In genomic region chr17:49498037-49498615, GRCh38 we compare ENCODE assay signal across 13 cellular contexts. TPM values are rescaled to one million over a fixed set of nuclear protein-coding genes. Genes with fewer than 3 reads are reported as not detected.
DNase-seq lines count a peak whose midpoint lies in the region; ATAC-seq and TF ChIP-seq lines count a peak whose summit lies in the region.
"Had no signal": no experiment of that assay in that cellular context is flagged by ENCODE, and none has a peak within 500 bp of the region (broad histone marks: within the 10 kb centered on the region; RNA-seq: fewer than 3 reads in every experiment).

No MANE protein-coding gene starts in this region.

- CTCF ChIA-PET in activated B cell treated with CpG ODN at 0.5 μM for 24 hours (lab: Charles Lee), result no interaction called here

- peaks cover 38% of the 10 kb centered on the region for H3K4me1 ChIP-seq in left ventricle myocardium inferior
- peaks cover 0 to 65% (median 21%) of the 10 kb centered on the region in 4 donors for H3K4me1 ChIP-seq in tibial nerve

- DNase-seq in left ventricle myocardium inferior, result no peak
- no peak for DNase-seq in Right ventricle myocardium inferior (ENCODE audit: missing footprints)
- DNase-seq in activated B cell treated with CpG ODN at 0.5 μM for 24 hours, result no peak
- DNase-seq in left kidney (ENCODE audit: low read depth, low spot score), result peak; percentile 68
- DNase-seq in tibial nerve (ENCODE audit: low spot score in 2 of 2), result peak in 1 of 2 donors; percentile 17
- no peak for DNase-seq in GM10266 (ENCODE audit: extremely low spot score)
- DNase-seq: HFFc6, NCI-H226, T1000 had no signal

- peak; percentile 8 for TF ChIP-seq CTCF in left ventricle myocardium inferior (IDR thresholded peaks at IDR 0.05; ENCODE audit: borderline replicate concordance)
- TF ChIP-seq CTCF in activated B cell treated with CpG ODN at 0.5 μM for 24 hours (IDR thresholded peaks at IDR 0.05), result no peak
- no peak for TF ChIP-seq CTCF in tibial nerve (IDR thresholded peaks at IDR 0.05)
- TF ChIP-seq CTCF in GM10266 (IDR thresholded peaks at IDR 0.05; ENCODE audit: control insufficient read depth, insufficient read depth, low read depth, missing control alignments), result no peak

- WGBS in tibial nerve, 2 donors, result 38 to 42% methylated on average over 12 of the region's 12 CpGs

- peaks cover 34% of the 10 kb centered on the region for H3K4me1 Mint-ChIP-seq in activated B cell treated with CpG ODN at 0.5 μM for 24 hours

- ATAC-seq in Right ventricle myocardium inferior (no peak), activated B cell treated with CpG ODN at 0.5 μM for 24 hours (ENCODE audit: low read depth) (no peak), GM18861 (IDR thresholded peaks at IDR 0.05; ENCODE audit: unreplicated experiment) (no peak), GM18498 (IDR thresholded peaks at IDR 0.05; ENCODE audit: unreplicated experiment) (no peak)

- H3K4me3 Mint-ChIP-seq in activated B cell treated with CpG ODN at 0.5 μM for 24 hours, result peak overlapping the region; percentile 81
- H3K4me3 Mint-ChIP-seq: HFFc6 had no signal

- no peaks in the 10 kb centered on the region for H3K9me3 Mint-ChIP-seq in activated B cell treated with CpG ODN at 0.5 μM for 24 hours
- H3K9me3 Mint-ChIP-seq: activated naive CD8-positive, alpha-beta T cell treated with anti-CD3 and anti-CD28 coated beads for 36 hours; HFFc6 had no signal

- peaks cover 94% of the 10 kb centered on the region for H3K27me3 ChIP-seq in left ventricle myocardium inferior (ENCODE audit: low read depth)
- H3K27me3 ChIP-seq in tibial nerve, result peaks cover 0 to 58% of the 10 kb centered on the region in 2 donors

- H3K4me3 ChIP-seq in left ventricle myocardium inferior, result peak overlapping the region; percentile 69
- H3K4me3 ChIP-seq in tibial nerve, result peak overlapping the region; percentile 44 to 71 (median 60)

- H3K27me3 Mint-ChIP-seq in activated B cell treated with CpG ODN at 0.5 μM for 24 hours, result peaks cover 45% of the 10 kb centered on the region

- H3K36me3 Mint-ChIP-seq in activated B cell treated with CpG ODN at 0.5 μM for 24 hours (ENCODE audit: low read depth), result no peaks in the 10 kb centered on the region
- H3K36me3 Mint-ChIP-seq: activated naive CD8-positive, alpha-beta T cell treated with anti-CD3 and anti-CD28 coated beads for 36 hours had no signal

- intact Hi-C loops in left ventricle myocardium inferior (cut with micrococcal nuclease) (no loop called here), Right ventricle myocardium inferior (cut with DNase I) (loop anchor here (5.0 kb wide), 1 partner anchor 61 kb away; no protein-coding TSS in a partner anchor), activated B cell treated with CpG ODN at 0.5 μM for 24 hours (cut with micrococcal nuclease) (loop anchor here (5.0 kb wide), 1 partner anchor 469 kb away; the partner anchor contains the start of gene DLX4)

- no peaks in the 10 kb centered on the region for H3K36me3 ChIP-seq in left ventricle myocardium inferior
- peaks cover 0 to 11% (median 0%) of the 10 kb centered on the region in 3 donors for H3K36me3 ChIP-seq in tibial nerve

- H3K27ac ChIP-seq in left ventricle myocardium inferior (replicated peaks), result no peak overlapping the region
- peak overlapping the region in 3 of 4 donors; percentile 58 to 85 (median 75) for H3K27ac ChIP-seq in tibial nerve

- H3K27ac Mint-ChIP-seq in activated B cell treated with CpG ODN at 0.5 μM for 24 hours, result no peak overlapping the region
- H3K27ac Mint-ChIP-seq: activated naive CD8-positive, alpha-beta T cell treated with anti-CD3 and anti-CD28 coated beads for 36 hours; HFFc6 had no signal

- no peak for TF ChIP-seq POLR2A in tibial nerve (IDR thresholded peaks at IDR 0.05)

- no peak for TF ChIP-seq EP300 in tibial nerve (IDR thresholded peaks at IDR 0.05)

- POLR2A ChIA-PET in activated B cell treated with CpG ODN at 0.5 μM for 24 hours (lab: Charles Lee), result no interaction called here

- no peaks in the 10 kb centered on the region for H3K9me3 ChIP-seq in left ventricle myocardium inferior (replicated peaks)
- no peaks in the 10 kb centered on the region for H3K9me3 ChIP-seq in tibial nerve

RNA-seq across cellular contexts. Expression of gene NGFR, which starts 3.0 kb away (rescaled TPM):
- 8.9 TPM for total RNA-seq in left ventricle myocardium inferior
- total RNA-seq in Right ventricle myocardium inferior, result 10.0 TPM
- total RNA-seq in activated B cell treated with CpG ODN at 0.5 μM for 24 hours, result 1.2 and 1.3 TPM in 2 replicates
- total RNA-seq in tibial nerve, result 100 to 1,000 TPM; 205 to 279 (median 238) TPM
- total RNA-seq: HT-29 had no signal

Comparison
In these comparisons a context has a peak if more than half of its experiments do, and no peak if none do; other contexts are left out.
1. RNA of gene NGFR, which starts 3.0 kb away (total RNA-seq): 205 to 279 TPM in tibial nerve; 10.0 TPM in Right ventricle myocardium inferior (single experiment), 8.9 TPM in left ventricle myocardium inferior (single experiment) and 1.2 to 1.3 TPM in activated B cell treated with CpG ODN at 0.5 μM for 24 hours; every median in the first group is over 10 times any median in the second.